Comparison of ENCODE assay signal across 10 cellular contexts in genomic region chr17:78903101-78903779, GRCh38. TPM values are rescaled to one million over a fixed set of nuclear protein-coding genes. Genes with fewer than 3 reads are reported as not detected.
DNase-seq lines count a peak whose midpoint lies in the region; ATAC-seq, FAIRE-seq and TF ChIP-seq lines count a peak whose summit lies in the region.
"Had no signal": no experiment of that assay in that cellular context is flagged by ENCODE, and none has a peak within 500 bp of the region (broad histone marks: within the 10 kb centered on the region; RNA-seq: fewer than 3 reads in every experiment).

A gene with protein sequence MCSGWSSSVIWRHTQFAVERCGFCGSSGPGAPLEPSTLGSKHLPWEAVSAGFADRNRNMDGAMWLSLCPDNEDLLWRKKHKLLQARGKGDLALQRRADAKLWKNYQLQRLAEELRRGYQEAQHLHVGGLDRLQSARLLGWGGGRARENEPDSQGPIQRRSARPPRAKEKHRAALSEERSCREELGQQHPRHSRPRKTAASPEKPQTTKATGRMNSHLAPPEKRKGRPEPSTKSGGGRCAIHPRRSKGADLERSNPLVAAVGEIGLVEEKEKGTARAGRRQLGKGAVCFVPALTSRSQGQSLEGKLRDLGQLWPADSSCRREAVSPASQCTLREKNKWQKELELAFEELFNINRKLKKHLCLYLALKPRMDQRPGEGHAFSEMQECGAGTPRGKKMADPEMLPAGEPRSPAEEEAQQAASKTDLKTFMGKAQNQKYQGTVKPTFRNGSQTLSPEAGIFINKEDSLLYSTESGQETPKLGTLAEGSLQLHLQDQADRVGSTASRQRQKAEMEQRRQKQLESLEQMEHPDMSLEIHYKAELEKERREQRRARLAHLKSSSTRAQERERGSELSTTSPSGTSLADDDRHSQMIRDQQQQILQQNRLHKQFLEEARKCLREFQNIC (minus strand): TSS chr17:78903201. CDS start chr17:78901828, 1,373 bp downstream.

- in situ Hi-C loops in HepG2 (cut with HindIII; ENCODE audit: extremely low pct_ligation_motif_present, low pct_unique_long_range_greater_than_20kb) = no loop called here

- no peaks in the 10 kb centered on the region; the same call in 1 of the 2 replicates for H3K4me1 ChIP-seq in HEK293 (ENCODE audit: control insufficient read depth, insufficient read depth, low read length)
- H3K4me1 ChIP-seq in HepG2 (ENCODE audit: insufficient read depth, low read length) = peaks cover 13% of the 10 kb centered on the region
- no peaks in the 10 kb centered on the region for H3K4me1 ChIP-seq in CD8-positive, alpha-beta memory T cell (ENCODE audit: insufficient read depth, low read length)

- intact Hi-C loops in HepG2 (cut with micrococcal nuclease; ENCODE audit: unreplicated experiment) = no loop called here

- H3K27ac Mint-ChIP-seq in CD8-positive, alpha-beta memory T cell = peak within 1 kb of the TSS in 2 of 8 donors; percentile 17 to 24

- POLR2A ChIA-PET in HEK293 (lab: Yijun Ruan, JAX) (interaction anchor here (0.6 kb wide), 1 partner anchor 21 kb away, joined by 3 read pairs; no protein-coding TSS in a partner anchor), HepG2 (lab: Yijun Ruan, JAX) (interaction anchor here (1.1 kb wide), 1 partner anchor 17 kb away, joined by 3 read pairs; no protein-coding TSS in a partner anchor)
- POLR2A ChIA-PET in CD8-positive, alpha-beta memory T cell (lab: Charles Lee) = no interaction called here

- H3K36me3 Mint-ChIP-seq in CD8-positive, alpha-beta memory T cell = no peaks in the 10 kb centered on the region

- H3K9ac ChIP-seq in HepG2 (ENCODE audit: insufficient read depth, low read depth, low read length) = no peak within 1 kb of the TSS

- no peaks in the 10 kb centered on the region for H3K79me2 ChIP-seq in HepG2 (ENCODE audit: insufficient read depth, low read length)

- H3K27ac ChIP-seq in HEK293 (ENCODE audit: extremely low read depth, low read depth, low read length) (no peak within 1 kb of the TSS), HepG2 (ENCODE audit: extremely low read length, insufficient read depth, low read length) (no peak within 1 kb of the TSS)
- no peak within 1 kb of the TSS for H3K27ac ChIP-seq in CD8-positive, alpha-beta memory T cell (ENCODE audit: low read depth, low read length)

- TF ChIP-seq CTCF in HEK293 (tag by site-specific recombination; IDR thresholded peaks at IDR 0.05) (no peak), HepG2 (CRISPR knock-in tag; IDR thresholded peaks at IDR 0.05) (no peak)

- H2AFZ ChIP-seq in HepG2 (ENCODE audit: low read length) = no peak within 1 kb of the TSS

- 82% methylated on average over 16 of the region's 17 CpGs for WGBS in HepG2 (ENCODE audit: low lambda C conversion rate)

- no peaks in the 10 kb centered on the region for H3K9me3 Mint-ChIP-seq in CD8-positive, alpha-beta memory T cell

- CTCF ChIA-PET in HEK293 (lab: Yijun Ruan, JAX) = interaction anchor here (0.7 to 1.7 kb wide), 2 partner anchors 15 to 38 kb away, joined by 5 to 8 read pairs; no protein-coding TSS in a partner anchor
- CTCF ChIA-PET in HepG2 (lab: Yijun Ruan, JAX; ENCODE audit: low intra/inter-chr PET ratio, low total read pairs) = no interaction called here
- CTCF ChIA-PET in CD8-positive, alpha-beta memory T cell (lab: Charles Lee) = interaction anchor here (1.2 to 1.4 kb wide), 2 partner anchors 12 to 68 kb away, joined by 3 read pairs; no protein-coding TSS in a partner anchor

- H3K4me2 ChIP-seq in HepG2 (ENCODE audit: low read depth, low read length) = no peak within 1 kb of the TSS

- TF ChIP-seq POLR2A in HepG2 (IDR thresholded peaks at IDR 0.05; ENCODE audit: insufficient read depth in 1 of 2, low read depth in 2 of 2, low read length in 2 of 2) = no peak

- DNase-seq in AG08396 (ENCODE audit: low spot score) = peak; percentile 63
- peak; percentile 44 for DNase-seq in amniotic epithelial cell (ENCODE audit: low read depth)
- DNase-seq in HepG2 (ENCODE audit: low spot score) = peak; percentile 47
- no peak for DNase-seq in CD8-positive, alpha-beta memory T cell
- DNase-seq in DMS79 treated with DMSO at 0.1 percent for 48 hours (lab: John Stamatoyannopoulos, UW) = no peak
- no peak for DNase-seq in NCI-H2081 treated with DMSO at 0.1 percent for 48 hours (lab: John Stamatoyannopoulos, UW)
- DNase-seq in NCI-H82 treated with DMSO at 0.1 percent for 48 hours (lab: John Stamatoyannopoulos, UW; ENCODE audit: unreplicated experiment) = no peak
- DNase-seq: stimulated activated CD4-positive, alpha-beta T cell treated with anti-CD3 and anti-CD28 coated beads, Interleukin-4, amount 100 ng/mL, for 1 hour; SW 1271 had no signal

- H3K27me3 Mint-ChIP-seq in CD8-positive, alpha-beta memory T cell = peaks cover 11 to 17% of the 10 kb centered on the region in 2 donors

- no peaks in the 10 kb centered on the region for H4K20me1 ChIP-seq in HepG2 (ENCODE audit: insufficient read depth, low read length)

- FAIRE-seq in HepG2 (lab: Jason Lieb, UNC) = no peak

- no peak for TF ChIP-seq EP300 in HepG2 (IDR thresholded peaks at IDR 0.05; ENCODE audit: low read depth in 2 of 2, low read length in 2 of 2)
- TF ChIP-seq EP300 in HepG2 (CRISPR knock-in tag; IDR thresholded peaks at IDR 0.05; ENCODE audit: borderline replicate concordance) = no peak

- H3K36me3 ChIP-seq in HEK293 (ENCODE audit: control insufficient read depth in 2 of 2, insufficient read depth in 1 of 2, low read length in 2 of 2) (peaks cover 0 to 4% of the 10 kb centered on the region in 2 experiments; a peak in 1 of 3 replicates), HepG2 (replicated peaks in 1 of 2; ENCODE audit: control insufficient read depth in 1 of 2, insufficient read depth in 2 of 2, low read length in 2 of 2) (no peaks in the 10 kb centered on the region; a peak in 1 of 5 replicates)
- H3K36me3 ChIP-seq in CD8-positive, alpha-beta memory T cell (ENCODE audit: insufficient read depth, low read length) = no peaks in the 10 kb centered on the region

- H3K4me3 ChIP-seq in HEK293 (ENCODE audit: low read depth, low read length) (no peak within 1 kb of the TSS), HepG2 (replicated peaks in 1 of 3; ENCODE audit: insufficient read depth in 1 of 3, low read depth in 2 of 3, low read length in 3 of 3) (no peak within 1 kb of the TSS)
- H3K4me3 ChIP-seq in CD8-positive, alpha-beta memory T cell (ENCODE audit: low read length) = no peak within 1 kb of the TSS

- H3K9me3 ChIP-seq in HEK293 (ENCODE audit: control insufficient read depth, insufficient read depth, low read depth, low read length) (no peaks in the 10 kb centered on the region), HepG2 (ENCODE audit: low read length) (no peaks in the 10 kb centered on the region)
- no peaks in the 10 kb centered on the region for H3K9me3 ChIP-seq in CD8-positive, alpha-beta memory T cell (ENCODE audit: low read length)

- TF ChIP-seq RAD21 in HepG2 (CRISPR knock-in tag; IDR thresholded peaks at IDR 0.05) = no peak

- ATAC-seq in HepG2 = peak; percentile 61

- no peaks in the 10 kb centered on the region for H3K27me3 ChIP-seq in HepG2 (ENCODE audit: control insufficient read depth in 1 of 2, insufficient read depth in 2 of 2, low read length in 2 of 2)
- H3K27me3 ChIP-seq in CD8-positive, alpha-beta memory T cell (ENCODE audit: insufficient read depth, low read length, poor library complexity, severe bottlenecking) = no peaks in the 10 kb centered on the region

- no TSS peak for BruUV-seq in HepG2 (replicated peaks; lab: Mats Ljungman, UMichigan)

- peaks cover 4 to 9% (median 6%) of the 10 kb centered on the region in 3 donors for H3K4me1 Mint-ChIP-seq in CD8-positive, alpha-beta memory T cell

- no peak within 1 kb of the TSS for H3K4me3 Mint-ChIP-seq in CD8-positive, alpha-beta memory T cell

TF ChIP-seq in HEK293, 187 proteins besides CTCF, POLR2A, EP300 and RAD21 (continues in another document):
- TF ChIP-seq ZNF837 (tag by site-specific recombination; IDR thresholded peaks at IDR 0.05) (no peak), ZNF529 (tag by site-specific recombination; IDR thresholded peaks at IDR 0.05; ENCODE audit: insufficient replicate concordance) (no peak), GLIS1 (tag by site-specific recombination; IDR thresholded peaks at IDR 0.05) (peak; percentile 87), GLIS2 (tag by site-specific recombination; IDR thresholded peaks at IDR 0.05) (peak; percentile 61), ZNF223 (tag by site-specific recombination; IDR thresholded peaks at IDR 0.05) (no peak)

RNA-seq across cellular contexts. Expression of the gene that starts here (rescaled TPM):
- not detected in 2 replicates for total RNA-seq in HepG2 (2016; rRNA removed; fragmentation: Illumina TruSeq; extraction: Trizol)
- not detected in 2 replicates for total RNA-seq in HepG2 (2016; cell fraction: cytosol; rRNA removed; fragmentation: Illumina TruSeq; extraction: Trizol; ENCODE audit: low read depth)
- total RNA-seq in HepG2 (2016; cell fraction: insoluble cytoplasmic fraction; rRNA removed; fragmentation: Illumina TruSeq; extraction: Trizol) = 0.06 TPM in 1 of 2 replicates, not detected in the other
- total RNA-seq in HepG2 (2016; cell fraction: membrane; rRNA removed; fragmentation: Illumina TruSeq; extraction: Trizol) = not detected in 2 replicates
- not detected in 2 replicates for total RNA-seq in HepG2 (2016; cell fraction: nucleus; rRNA removed; fragmentation: Illumina TruSeq; extraction: Trizol)
- polyA plus RNA-seq in HepG2 (2011; rRNA removed) = not detected in 2 replicates
- polyA plus RNA-seq in HepG2 (2011; cell fraction: cytosol; rRNA removed) = not detected in 2 replicates
- polyA plus RNA-seq in HepG2 (2011; cell fraction: nucleus; rRNA removed) = 0.14 and 0.31 TPM in 2 replicates
- polyA plus RNA-seq in HepG2 (2012) = 0.07 and 0.13 TPM in 2 replicates
- polyA plus RNA-seq in HepG2 (2016; cell fraction: cytosol; fragmentation: Illumina TruSeq; extraction: Trizol; ENCODE audit: low read depth) = not detected in 2 replicates
- not detected in 2 replicates for polyA plus RNA-seq in HepG2 (2016; cell fraction: insoluble cytoplasmic fraction; fragmentation: Illumina TruSeq; extraction: Trizol; ENCODE audit: low read depth)
- polyA plus RNA-seq in HepG2 (2016; cell fraction: membrane; fragmentation: Illumina TruSeq; extraction: Trizol; ENCODE audit: low read depth) = not detected in 2 replicates
- polyA plus RNA-seq in HepG2 (2016; cell fraction: nucleus; fragmentation: Illumina TruSeq; extraction: Trizol; ENCODE audit: insufficient read depth, low read depth) = not detected in 2 replicates
- 1.2 TPM in 1 of 2 replicates, not detected in the other for polyA minus RNA-seq in HepG2 (2011; rRNA and poly(A)+ RNA removed; ENCODE audit: low replicate concordance)
- polyA minus RNA-seq in HepG2 (2011; cell fraction: cytosol; rRNA and poly(A)+ RNA removed) = not detected in 2 replicates
- 1.5 and 1.6 TPM in 2 replicates for polyA minus RNA-seq in HepG2 (2011; cell fraction: nucleus; rRNA and poly(A)+ RNA removed)
- total RNA-seq in CD8-positive, alpha-beta memory T cell = not detected
- not detected for polyA plus RNA-seq in CD8-positive, alpha-beta memory T cell

Comparison
In these comparisons a context has a peak if more than half of its experiments do, and no peak if none do; other contexts are left out.
1. DNase-seq: peak in AG08396 (single experiment), amniotic epithelial cell (single experiment) and HepG2 (single experiment); none in CD8-positive, alpha-beta memory T cell (0 of 5), DMS79 treated with DMSO at 0.1 percent for 48 hours (single experiment), NCI-H2081 treated with DMSO at 0.1 percent for 48 hours (single experiment) and NCI-H82 treated with DMSO at 0.1 percent for 48 hours (single experiment).